Comparison of ENCODE assay signal across 10 cellular contexts in the genomic region with DNA sequence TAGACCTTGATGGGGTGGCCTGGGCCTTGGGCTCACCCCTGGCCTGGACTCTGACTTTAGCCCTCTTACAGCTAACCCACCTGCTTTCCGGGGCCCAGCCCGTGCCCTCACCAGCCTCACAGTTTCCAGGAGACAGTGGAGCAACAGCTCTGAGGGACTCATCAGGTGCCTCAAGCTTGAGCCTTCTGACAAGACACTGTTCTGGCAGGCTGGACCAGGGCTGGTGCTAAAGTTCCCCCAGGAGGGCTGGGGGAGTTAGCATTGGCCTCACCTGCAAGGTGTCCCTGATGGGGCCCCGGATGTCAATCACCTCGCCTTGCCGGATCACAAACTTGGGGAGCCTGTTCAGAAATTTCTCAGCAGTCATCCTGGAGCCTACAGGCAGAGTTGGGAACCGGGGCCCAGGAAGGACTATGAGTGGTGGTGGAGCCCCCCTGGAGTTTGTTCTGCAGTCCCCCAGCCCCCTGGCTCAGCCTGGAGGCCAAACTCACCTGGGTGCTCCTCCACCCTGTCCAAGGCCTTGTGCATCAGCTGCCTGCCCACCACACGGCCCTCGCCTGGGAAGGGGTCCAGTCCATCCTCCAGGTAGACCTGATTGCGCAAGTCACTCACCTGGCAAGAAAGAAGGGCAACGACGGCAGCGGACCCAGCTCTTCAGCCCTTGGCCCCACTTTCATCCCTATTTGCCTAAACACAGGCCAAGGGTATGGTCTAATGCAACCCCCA. TPM values are rescaled to one million over a fixed set of nuclear protein-coding genes. Genes with fewer than 3 reads are reported as not detected.
DNase-seq lines count a peak whose midpoint lies in the region; ATAC-seq and TF ChIP-seq lines count a peak whose summit lies in the region.
"Had no signal": no experiment of that assay in that cellular context is flagged by ENCODE, and none has a peak within 500 bp of the region (broad histone marks: within the 10 kb centered on the region; RNA-seq: fewer than 3 reads in every experiment).

No MANE protein-coding gene starts in this region.

- H2AK5ac ChIP-seq in neuronal stem cell (ENCODE audit: low read depth, low read length), result peak overlapping the region; percentile 29

- no peaks in the 10 kb centered on the region for H3K9me3 Mint-ChIP-seq in CD4-positive, CD25-positive, alpha-beta regulatory T cell
- H3K9me3 Mint-ChIP-seq: nephron progenitor cell had no signal

- H3K23ac ChIP-seq in neuronal stem cell (ENCODE audit: low read depth, low read length, poor library complexity), result no peak overlapping the region

- H3K4me1 ChIP-seq in CD4-positive, CD25-positive, alpha-beta regulatory T cell (ENCODE audit: control insufficient read depth, insufficient read depth, low read length, poor library complexity, severe bottlenecking), result peaks cover 97% of the 10 kb centered on the region
- H3K4me1 ChIP-seq in breast epithelium (peaks cover 4 to 8% of the 10 kb centered on the region in 2 donors), neuronal stem cell (ENCODE audit: control insufficient read depth in 2 of 2, insufficient read depth in 1 of 2, low read depth in 1 of 2, low read length in 2 of 2) (peaks cover 39 to 50% of the 10 kb centered on the region in 2 donors)

- TF ChIP-seq CTCF in NB4 (IDR thresholded peaks at IDR 0.05; ENCODE audit: low read depth, low read length) (no peak), breast epithelium (IDR thresholded peaks at IDR 0.05) (no peak)

- no peak overlapping the region for H2BK5ac ChIP-seq in neuronal stem cell (ENCODE audit: low read length)

- no peak overlapping the region for H4K91ac ChIP-seq in neuronal stem cell (ENCODE audit: low read depth, low read length, poor library complexity)

- H3K4me3 Mint-ChIP-seq in CD4-positive, CD25-positive, alpha-beta regulatory T cell, result peak overlapping the region; percentile 85 to 94 (median 91)

- H2BK120ac ChIP-seq in neuronal stem cell (ENCODE audit: low read depth, low read length), result no peak overlapping the region

- WGBS in neuronal stem cell (ENCODE audit: extremely low coverage in 2 of 2, insufficient read length in 2 of 2, insufficient replicate concordance in 1 of 2), 2 donors, result no CpG with 5 or more reads among the region's 12 CpGs

- no peak overlapping the region for H3K4ac ChIP-seq in neuronal stem cell (ENCODE audit: low read length)

- H3K36me3 Mint-ChIP-seq in CD4-positive, CD25-positive, alpha-beta regulatory T cell, result peaks cover 23% of the 10 kb centered on the region

- H2AFZ ChIP-seq in neuronal stem cell (ENCODE audit: low read length), result no peak overlapping the region

- peak overlapping the region; percentile 96 to 100 (median 99) for H3K27ac Mint-ChIP-seq in CD4-positive, CD25-positive, alpha-beta regulatory T cell

- peak overlapping the region; percentile 64 for H3K4me3 ChIP-seq in CD4-positive, CD25-positive, alpha-beta regulatory T cell (ENCODE audit: low read depth, low read length)
- H3K4me3 ChIP-seq in NB4 (ENCODE audit: low read depth, low read length) (peak overlapping the region; percentile 16), breast epithelium (no peak overlapping the region), neuronal stem cell (ENCODE audit: low read length in 2 of 2) (peak overlapping the region in 1 of 2 donors; percentile 20)

- no peak for ATAC-seq in CD4-positive, CD25-positive, alpha-beta regulatory T cell (ENCODE audit: low read depth in 2 of 2)

- peaks cover 19 to 91% (median 63%) of the 10 kb centered on the region in 4 donors for H3K4me1 Mint-ChIP-seq in CD4-positive, CD25-positive, alpha-beta regulatory T cell

- peak overlapping the region; percentile 93 for H3K27ac ChIP-seq in CD4-positive, CD25-positive, alpha-beta regulatory T cell (ENCODE audit: insufficient read depth, low read length, poor library complexity, severe bottlenecking)
- H3K27ac ChIP-seq in breast epithelium, result peak overlapping the region; percentile 40 to 82
- no peak overlapping the region for H3K27ac ChIP-seq in neuronal stem cell (replicated peaks; ENCODE audit: low read length)

- H3K9me3 ChIP-seq in CD4-positive, CD25-positive, alpha-beta regulatory T cell (ENCODE audit: control insufficient read depth in 2 of 2, low read length in 2 of 2), result no peaks in the 10 kb centered on the region
- H3K9me3 ChIP-seq in breast epithelium (no peaks in the 10 kb centered on the region), neuronal stem cell (replicated peaks in 1 of 2; ENCODE audit: control insufficient read depth in 2 of 2, insufficient read depth in 1 of 2, low read depth in 1 of 2, low read length in 2 of 2) (no peaks in the 10 kb centered on the region)

- H4K8ac ChIP-seq in neuronal stem cell (ENCODE audit: low read depth, low read length), result no peak overlapping the region

- H3K27me3 Mint-ChIP-seq in CD4-positive, CD25-positive, alpha-beta regulatory T cell, result no peaks in the 10 kb centered on the region

- no peak overlapping the region for H3K4me2 ChIP-seq in neuronal stem cell (ENCODE audit: insufficient read depth, low read length, poor library complexity, severe bottlenecking)

- H2BK12ac ChIP-seq in neuronal stem cell (ENCODE audit: low read length), result no peak overlapping the region

- no peak overlapping the region for H3K14ac ChIP-seq in neuronal stem cell (ENCODE audit: low read length)

- no peak overlapping the region for H3K18ac ChIP-seq in neuronal stem cell (ENCODE audit: low read length)

- no peak overlapping the region for H3K9ac ChIP-seq in neuronal stem cell (ENCODE audit: low read depth, low read length, poor library complexity)

- intact Hi-C loops in breast epithelium (cut with DNase I; ENCODE audit: low total_unique reads), result no loop called here

- DNase-seq in CD4-positive, CD25-positive, alpha-beta regulatory T cell, result no peak
- DNase-seq in NB4 (ENCODE audit: low read depth) (no peak), breast epithelium (ENCODE audit: low spot score in 2 of 2) (no peak), neuronal stem cell (ENCODE audit: low spot score) (no peak), GF-D8 (lab: John Stamatoyannopoulos, UW) (no peak), NOMO-1 treated with DMSO at 0.1 percent for 48 hours (lab: John Stamatoyannopoulos, UW; ENCODE audit: unreplicated experiment) (no peak), NCI-H345 treated with DMSO at 0.1 percent for 48 hours (lab: John Stamatoyannopoulos, UW; ENCODE audit: unreplicated experiment) (no peak)
- no peak for DNase-seq in activated CD4-positive, CD25-positive, alpha-beta regulatory T cell treated with anti-CD3 and anti-CD28 coated beads, Interleukin-2, amount 50 U/mL, for 72 hours
- DNase-seq: NCI-H2171 treated with DMSO at 0.1 percent for 48 hours had no signal

- no peaks in the 10 kb centered on the region for H3K27me3 ChIP-seq in CD4-positive, CD25-positive, alpha-beta regulatory T cell (ENCODE audit: control insufficient read depth, insufficient read depth, low read length)
- no peaks in the 10 kb centered on the region for H3K27me3 ChIP-seq in breast epithelium
- H3K27me3 ChIP-seq in neuronal stem cell (ENCODE audit: control insufficient read depth in 3 of 3, insufficient read depth in 3 of 3, low read depth in 1 of 3, low read length in 3 of 3), result no peaks in the 10 kb centered on the region

- peak overlapping the region; percentile 72 for H2BK15ac ChIP-seq in neuronal stem cell (ENCODE audit: low read length)

- TF ChIP-seq POLR2A in NB4 (IDR thresholded peaks at IDR 0.05; ENCODE audit: extremely low read depth, insufficient read length) (no peak), breast epithelium (IDR thresholded peaks at IDR 0.05) (no peak)

- H3K79me1 ChIP-seq in neuronal stem cell (ENCODE audit: low read depth, low read length), result peaks cover 8% of the 10 kb centered on the region

- peaks cover 13% of the 10 kb centered on the region for H3K36me3 ChIP-seq in CD4-positive, CD25-positive, alpha-beta regulatory T cell (ENCODE audit: control insufficient read depth, insufficient read depth, low read length)
- no peaks in the 10 kb centered on the region for H3K36me3 ChIP-seq in breast epithelium
- peaks cover 8 to 20% of the 10 kb centered on the region in 2 donors for H3K36me3 ChIP-seq in neuronal stem cell (replicated peaks in 1 of 2; ENCODE audit: control insufficient read depth in 2 of 2, insufficient read depth in 2 of 2, low read length in 2 of 2)

RNA-seq across cellular contexts. Expression of a gene that starts 4.1 kb away (rescaled TPM):
- total RNA-seq in CD4-positive, CD25-positive, alpha-beta regulatory T cell, result 404 TPM
- polyA plus RNA-seq in CD4-positive, CD25-positive, alpha-beta regulatory T cell, result 1,000 to 10,000 TPM; 1,085 to 1,853 (median 1,299) TPM
- 10 to 100 TPM; 27.5 to 55.7 (median 50.1) TPM for total RNA-seq in breast epithelium
- 112 TPM for polyA plus RNA-seq in neuronal stem cell (2013, experiment 1 of 2)
- polyA plus RNA-seq in neuronal stem cell (2013, experiment 2 of 2), result 106 TPM

RNA-seq across cellular contexts. Expression of a gene that starts 22.4 kb away (rescaled TPM):
- 30.8 TPM for total RNA-seq in CD4-positive, CD25-positive, alpha-beta regulatory T cell
- polyA plus RNA-seq in CD4-positive, CD25-positive, alpha-beta regulatory T cell, result 10 to 100 TPM in 3 of 4 donors, 1 to 10 TPM in 1; 8.1 to 15.2 (median 11.0) TPM
- 10 to 100 TPM; 15.0 to 25.5 (median 24.9) TPM for total RNA-seq in breast epithelium
- 14.9 TPM for polyA plus RNA-seq in neuronal stem cell (2013, experiment 1 of 2)
- 13.6 TPM for polyA plus RNA-seq in neuronal stem cell (2013, experiment 2 of 2)

RNA-seq across cellular contexts. Expression of a gene that starts 33.7 kb away (rescaled TPM):
- 1,528 TPM for total RNA-seq in CD4-positive, CD25-positive, alpha-beta regulatory T cell
- over 10,000 TPM in 2 of 4 donors, 1,000 to 10,000 TPM in 2; 9,467 to 12,173 (median 10,919) TPM for polyA plus RNA-seq in CD4-positive, CD25-positive, alpha-beta regulatory T cell
- 10 to 100 TPM in 2 of 3 donors, 1 to 10 TPM in 1; 8.3 to 12.8 (median 12.3) TPM for total RNA-seq in breast epithelium
- polyA plus RNA-seq in neuronal stem cell (2013, experiment 1 of 2), result 2.2 TPM
- 1.7 TPM for polyA plus RNA-seq in neuronal stem cell (2013, experiment 2 of 2)

RNA-seq across cellular contexts. Expression of a gene that starts 50.0 kb away (rescaled TPM):
- total RNA-seq in CD4-positive, CD25-positive, alpha-beta regulatory T cell, result 18.0 TPM
- 1 to 10 TPM; 6.5 to 9.8 (median 7.7) TPM for polyA plus RNA-seq in CD4-positive, CD25-positive, alpha-beta regulatory T cell
- total RNA-seq in breast epithelium, result 10 to 100 TPM in 1 of 3 donors, 1 to 10 TPM in 2; 4.8 to 11.7 (median 7.5) TPM
- 26.9 TPM for polyA plus RNA-seq in neuronal stem cell (2013, experiment 1 of 2)
- polyA plus RNA-seq in neuronal stem cell (2013, experiment 2 of 2), result 26.9 TPM

Comparison
In these comparisons a context has a peak if more than half of its experiments do, and no peak if none do; other contexts are left out.
1. H3K4me3 ChIP-seq: peak in CD4-positive, CD25-positive, alpha-beta regulatory T cell (single experiment) and NB4 (single experiment); none in breast epithelium (0 of 3).
2. RNA of a gene that starts 33.7 kb away (total RNA-seq): 1,528 TPM in CD4-positive, CD25-positive, alpha-beta regulatory T cell (single experiment); 8.3 to 12.8 TPM in breast epithelium; every median in the first group is over 100 times any median in the second.